Comparison of ENCODE assay signal across 1 cellular context in the genomic region with DNA sequence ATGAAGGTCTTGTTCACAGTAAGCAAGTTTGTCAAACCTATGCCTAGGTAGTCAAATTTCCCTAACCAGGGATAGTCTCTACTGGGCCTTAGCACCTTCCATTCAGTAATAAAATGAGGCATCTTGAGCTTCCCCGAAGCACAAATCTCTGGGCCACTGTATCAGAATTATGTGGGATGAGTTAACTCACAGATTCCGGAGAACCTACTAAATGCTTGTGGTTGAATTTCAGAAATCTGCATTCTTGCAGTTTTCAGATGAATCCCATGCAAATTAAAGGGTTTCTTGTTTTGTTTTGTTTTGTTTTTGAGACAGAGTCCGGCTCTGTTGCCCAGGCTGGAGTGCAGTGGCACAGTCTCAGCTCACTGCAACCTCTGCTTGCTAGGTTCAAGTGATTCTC.
TF ChIP-seq lines count a peak whose summit lies in the region.

No MANE protein-coding gene starts in this region.

TF ChIP-seq in IMR-90, 13 proteins besides CTCF, POLR2A, EP300 and RAD21:
- TF ChIP-seq RFX5 (IDR thresholded peaks at IDR 0.05; ENCODE audit: low read depth, low read length) (no peak), FOS (IDR thresholded peaks at IDR 0.05; ENCODE audit: low read depth, low read length) (no peak), MAFK (IDR thresholded peaks at IDR 0.05; ENCODE audit: low read depth, low read length) (no peak), RCOR1 (IDR thresholded peaks at IDR 0.05; ENCODE audit: insufficient replicate concordance, low read length) (no peak), BHLHE40 (IDR thresholded peaks at IDR 0.05; ENCODE audit: low read depth, low read length) (no peak), MXI1 (IDR thresholded peaks at IDR 0.05; ENCODE audit: borderline replicate concordance, low read depth, low read length) (no peak), CHD1 (IDR thresholded peaks at IDR 0.05; ENCODE audit: low read depth, low read length) (no peak), MAZ (IDR thresholded peaks at IDR 0.05; ENCODE audit: borderline replicate concordance, low read depth, low read length) (no peak), SMC3 (IDR thresholded peaks at IDR 0.05; ENCODE audit: low read depth, low read length) (no peak)
- TF ChIP-seq, protein P1, sequence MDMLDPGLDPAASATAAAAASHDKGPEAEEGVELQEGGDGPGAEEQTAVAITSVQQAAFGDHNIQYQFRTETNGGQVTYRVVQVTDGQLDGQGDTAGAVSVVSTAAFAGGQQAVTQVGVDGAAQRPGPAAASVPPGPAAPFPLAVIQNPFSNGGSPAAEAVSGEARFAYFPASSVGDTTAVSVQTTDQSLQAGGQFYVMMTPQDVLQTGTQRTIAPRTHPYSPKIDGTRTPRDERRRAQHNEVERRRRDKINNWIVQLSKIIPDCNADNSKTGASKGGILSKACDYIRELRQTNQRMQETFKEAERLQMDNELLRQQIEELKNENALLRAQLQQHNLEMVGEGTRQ (IDR thresholded peaks at IDR 0.05; ENCODE audit: low read depth, low read length), result no peak
- TF ChIP-seq, protein P2, sequence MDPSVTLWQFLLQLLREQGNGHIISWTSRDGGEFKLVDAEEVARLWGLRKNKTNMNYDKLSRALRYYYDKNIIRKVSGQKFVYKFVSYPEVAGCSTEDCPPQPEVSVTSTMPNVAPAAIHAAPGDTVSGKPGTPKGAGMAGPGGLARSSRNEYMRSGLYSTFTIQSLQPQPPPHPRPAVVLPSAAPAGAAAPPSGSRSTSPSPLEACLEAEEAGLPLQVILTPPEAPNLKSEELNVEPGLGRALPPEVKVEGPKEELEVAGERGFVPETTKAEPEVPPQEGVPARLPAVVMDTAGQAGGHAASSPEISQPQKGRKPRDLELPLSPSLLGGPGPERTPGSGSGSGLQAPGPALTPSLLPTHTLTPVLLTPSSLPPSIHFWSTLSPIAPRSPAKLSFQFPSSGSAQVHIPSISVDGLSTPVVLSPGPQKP (IDR thresholded peaks at IDR 0.05; ENCODE audit: borderline replicate concordance, low read depth, low read length), result no peak
